In the genomic region with DNA sequence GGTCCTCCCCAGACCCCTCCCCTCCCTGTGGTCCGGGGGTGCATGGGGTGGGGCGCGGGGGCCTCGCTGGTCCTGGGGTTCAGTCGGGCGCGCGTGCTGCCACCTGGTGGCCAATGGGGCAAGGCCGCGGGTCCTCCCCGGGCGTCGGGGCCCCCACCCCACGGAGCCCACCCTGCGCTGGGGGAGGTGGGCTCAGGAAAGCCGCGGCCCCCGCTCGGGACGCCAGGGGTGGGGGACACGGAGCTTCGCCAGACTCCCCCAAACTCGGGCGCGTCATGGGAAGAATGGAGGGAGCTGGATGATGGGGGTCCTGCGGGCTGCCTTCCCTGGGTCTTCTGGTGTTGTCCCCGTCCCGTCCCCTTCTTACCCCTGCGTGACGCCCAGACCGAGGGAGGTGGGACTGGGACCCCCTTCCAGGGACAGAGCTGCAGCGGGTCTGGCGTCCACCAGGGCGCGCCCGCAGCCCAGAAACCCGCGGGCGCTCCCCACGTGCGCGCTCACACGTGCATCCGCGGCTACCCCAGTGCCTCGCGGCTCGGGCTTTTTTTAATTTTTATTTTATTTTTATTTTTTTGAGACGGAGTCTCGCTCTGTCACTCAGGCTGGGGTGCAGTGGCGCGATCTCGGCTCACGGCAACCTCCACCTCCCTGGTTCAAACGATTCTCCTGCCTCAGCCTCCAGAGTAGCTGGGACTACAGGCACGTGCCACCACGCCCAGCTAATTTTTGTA, we compare ENCODE assay signal across 1 cellular context.
TF ChIP-seq lines count a peak whose summit lies in the region.

No MANE protein-coding gene starts in this region.

TF ChIP-seq in HCT116, 20 proteins besides CTCF, POLR2A, EP300 and RAD21 (continued from another document):
- TF ChIP-seq SIN3A (IDR thresholded peaks at IDR 0.05; ENCODE audit: low read depth) = no peak
- TF ChIP-seq ELF1 (IDR thresholded peaks at IDR 0.05; ENCODE audit: borderline replicate concordance, low read depth) = no peak
- TF ChIP-seq EZH2 (IDR thresholded peaks at IDR 0.05) = no peak
- TF ChIP-seq POLR2AphosphoS5 (IDR thresholded peaks at IDR 0.05; ENCODE audit: low read depth, low read length) = no peak
- TF ChIP-seq, protein P1, sequence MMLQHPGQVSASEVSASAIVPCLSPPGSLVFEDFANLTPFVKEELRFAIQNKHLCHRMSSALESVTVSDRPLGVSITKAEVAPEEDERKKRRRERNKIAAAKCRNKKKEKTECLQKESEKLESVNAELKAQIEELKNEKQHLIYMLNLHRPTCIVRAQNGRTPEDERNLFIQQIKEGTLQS (IDR thresholded peaks at IDR 0.05) = no peak
- TF ChIP-seq, protein P2, sequence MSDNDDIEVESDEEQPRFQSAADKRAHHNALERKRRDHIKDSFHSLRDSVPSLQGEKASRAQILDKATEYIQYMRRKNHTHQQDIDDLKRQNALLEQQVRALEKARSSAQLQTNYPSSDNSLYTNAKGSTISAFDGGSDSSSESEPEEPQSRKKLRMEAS (IDR thresholded peaks at IDR 0.05) = peak; percentile 98
- TF ChIP-seq SP1 (IDR thresholded peaks at IDR 0.05; ENCODE audit: low read depth) = no peak
- TF ChIP-seq CBX3 (IDR thresholded peaks at IDR 0.05; ENCODE audit: low read depth) = peak; percentile 78
- peak; percentile 7 for TF ChIP-seq YY1 (IDR thresholded peaks at IDR 0.05; ENCODE audit: extremely low read depth, insufficient replicate concordance, low read depth, low read length)
- TF ChIP-seq, protein P3, sequence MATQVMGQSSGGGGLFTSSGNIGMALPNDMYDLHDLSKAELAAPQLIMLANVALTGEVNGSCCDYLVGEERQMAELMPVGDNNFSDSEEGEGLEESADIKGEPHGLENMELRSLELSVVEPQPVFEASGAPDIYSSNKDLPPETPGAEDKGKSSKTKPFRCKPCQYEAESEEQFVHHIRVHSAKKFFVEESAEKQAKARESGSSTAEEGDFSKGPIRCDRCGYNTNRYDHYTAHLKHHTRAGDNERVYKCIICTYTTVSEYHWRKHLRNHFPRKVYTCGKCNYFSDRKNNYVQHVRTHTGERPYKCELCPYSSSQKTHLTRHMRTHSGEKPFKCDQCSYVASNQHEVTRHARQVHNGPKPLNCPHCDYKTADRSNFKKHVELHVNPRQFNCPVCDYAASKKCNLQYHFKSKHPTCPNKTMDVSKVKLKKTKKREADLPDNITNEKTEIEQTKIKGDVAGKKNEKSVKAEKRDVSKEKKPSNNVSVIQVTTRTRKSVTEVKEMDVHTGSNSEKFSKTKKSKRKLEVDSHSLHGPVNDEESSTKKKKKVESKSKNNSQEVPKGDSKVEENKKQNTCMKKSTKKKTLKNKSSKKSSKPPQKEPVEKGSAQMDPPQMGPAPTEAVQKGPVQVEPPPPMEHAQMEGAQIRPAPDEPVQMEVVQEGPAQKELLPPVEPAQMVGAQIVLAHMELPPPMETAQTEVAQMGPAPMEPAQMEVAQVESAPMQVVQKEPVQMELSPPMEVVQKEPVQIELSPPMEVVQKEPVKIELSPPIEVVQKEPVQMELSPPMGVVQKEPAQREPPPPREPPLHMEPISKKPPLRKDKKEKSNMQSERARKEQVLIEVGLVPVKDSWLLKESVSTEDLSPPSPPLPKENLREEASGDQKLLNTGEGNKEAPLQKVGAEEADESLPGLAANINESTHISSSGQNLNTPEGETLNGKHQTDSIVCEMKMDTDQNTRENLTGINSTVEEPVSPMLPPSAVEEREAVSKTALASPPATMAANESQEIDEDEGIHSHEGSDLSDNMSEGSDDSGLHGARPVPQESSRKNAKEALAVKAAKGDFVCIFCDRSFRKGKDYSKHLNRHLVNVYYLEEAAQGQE (IDR thresholded peaks at IDR 0.05; ENCODE audit: low read depth) = no peak
- no peak for TF ChIP-seq CEBPB (IDR thresholded peaks at IDR 0.05; ENCODE audit: low read depth)
- TF ChIP-seq SRF (IDR thresholded peaks at IDR 0.05; ENCODE audit: low read depth) = no peak
- TF ChIP-seq EGR1 (IDR thresholded peaks at IDR 0.05; ENCODE audit: low read depth) = no peak
